32 cellular contexts compared by ENCODE assay signal in the genomic region with DNA sequence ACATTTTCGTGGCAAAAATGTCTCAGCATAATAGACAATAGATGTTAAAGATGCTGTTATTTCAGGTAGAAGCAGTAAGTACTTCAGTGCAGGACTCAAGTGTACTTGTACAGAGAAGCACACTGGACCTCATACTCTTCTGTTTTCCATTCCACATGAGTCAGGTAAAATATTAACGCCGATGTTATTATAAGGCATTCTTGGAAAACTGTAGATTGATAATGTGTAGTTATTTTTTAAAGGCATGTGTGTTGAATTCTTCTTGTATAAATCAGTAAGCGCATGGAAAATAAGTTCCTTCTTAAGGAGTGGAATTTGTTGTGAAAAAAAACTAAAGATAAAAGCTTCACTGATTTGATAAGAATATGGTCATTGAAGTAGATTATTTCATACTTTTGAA.
"Had no signal": no experiment of that assay in that cellular context is flagged by ENCODE, and none has a peak within 500 bp of the region (broad histone marks: within the 10 kb centered on the region; RNA-seq: fewer than 3 reads in every experiment).

No MANE protein-coding gene starts in this region.

- H3K27ac Mint-ChIP-seq: activated naive CD4-positive, alpha-beta T cell treated with anti-CD3 and anti-CD28 coated beads, Interleukin-2, amount 10 ng/mL, durations not matched to agents 7 days and 5 days; activated naive CD8-positive, alpha-beta T cell treated with anti-CD3 and anti-CD28 coated beads, Interleukin-2, amount 10 ng/mL, durations not matched to agents 7 days and 5 days; nephron; stimulated activated naive CD8-positive, alpha-beta T cell treated with anti-CD3 and anti-CD28 coated beads, Interleukin-15, amount 100 ng/mL, for 72 hours; T-helper 1 cell treated with Interleukin-12 subunit alpha and Interleukin-12 subunit beta and Interleukin-4 antibody, amounts not matched to agents 30 μg/mL and 1 μg/mL, for 36 hours had no signal

- H3K27me3 Mint-ChIP-seq: activated naive CD4-positive, alpha-beta T cell treated with anti-CD3 and anti-CD28 coated beads, Interleukin-2, amount 10 ng/mL, durations not matched to agents 7 days and 5 days; activated naive CD8-positive, alpha-beta T cell treated with anti-CD3 and anti-CD28 coated beads, Interleukin-2, amount 10 ng/mL, durations not matched to agents 7 days and 5 days; central memory CD8-positive, alpha-beta T cell; stimulated activated naive CD8-positive, alpha-beta T cell treated with anti-CD3 and anti-CD28 coated beads, Interleukin-15, amount 100 ng/mL, for 72 hours had no signal

- H3K9me3 ChIP-seq: colonic mucosa, gastrocnemius medialis, left ventricle myocardium inferior, right lobe of liver, suprapubic skin, transverse colon had no signal

- DNase-seq: activated CD4-positive, alpha-beta T cell treated with anti-CD3 and anti-CD28 coated beads for 48 hours; activated CD4-positive, alpha-beta T cell treated with anti-CD3 and anti-CD28 coated beads, Interleukin-2, amount 50 U/mL, for 48 hours; activated CD8-positive, alpha-beta memory T cell treated with anti-CD3 and anti-CD28 coated beads for 24 hours; activated gamma-delta T cell; activated naive CD4-positive, alpha-beta T cell treated with anti-CD3 and anti-CD28 coated beads, Interleukin-2, amount 10 ng/mL, durations not matched to agents 7 days and 5 days; activated naive CD8-positive, alpha-beta T cell treated with anti-CD3 and anti-CD28 coated beads, Interleukin-2, amount 10 ng/mL, durations not matched to agents 7 days and 5 days; amniotic stem cell; colonic mucosa; dorsolateral prefrontal cortex; effector memory CD4-positive, alpha-beta T cell; gastrocnemius medialis; head of caudate nucleus; hippocampal formation; left ventricle myocardium inferior; posterior cingulate gyrus; right lobe of liver; stimulated activated CD4-positive, alpha-beta T cell treated with anti-CD3 and anti-CD28 coated beads, Interleukin-12 subunit alpha, Interleukin-12 subunit beta, amount 100 ng/mL, for 4 hours; stimulated activated CD4-positive, alpha-beta T cell treated with anti-CD3 and anti-CD28 coated beads, Interleukin-4, amount 100 ng/mL, for 1 hour; stimulated activated naive CD8-positive, alpha-beta T cell treated with anti-CD3 and anti-CD28 coated beads, Interleukin-15, amount 100 ng/mL, for 72 hours; SW 1271; T-helper 9 cell; transverse colon had no signal

- FAIRE-seq: bronchial epithelial cell, TTC549, urothelium cell line had no signal

- H3K4me1 Mint-ChIP-seq: activated naive CD4-positive, alpha-beta T cell treated with anti-CD3 and anti-CD28 coated beads, Interleukin-2, amount 10 ng/mL, durations not matched to agents 7 days and 5 days; activated naive CD8-positive, alpha-beta T cell treated with anti-CD3 and anti-CD28 coated beads, Interleukin-2, amount 10 ng/mL, durations not matched to agents 7 days and 5 days; central memory CD8-positive, alpha-beta T cell; stimulated activated naive CD8-positive, alpha-beta T cell treated with anti-CD3 and anti-CD28 coated beads, Interleukin-15, amount 100 ng/mL, for 72 hours had no signal

- H3K4me3 ChIP-seq: colonic mucosa, dorsolateral prefrontal cortex, gastrocnemius medialis, left ventricle myocardium inferior, right lobe of liver, skin epidermis, suprapubic skin, transverse colon had no signal

- H3K9me3 Mint-ChIP-seq: activated naive CD4-positive, alpha-beta T cell treated with anti-CD3 and anti-CD28 coated beads, Interleukin-2, amount 10 ng/mL, durations not matched to agents 7 days and 5 days; activated naive CD8-positive, alpha-beta T cell treated with anti-CD3 and anti-CD28 coated beads, Interleukin-2, amount 10 ng/mL, durations not matched to agents 7 days and 5 days; central memory CD8-positive, alpha-beta T cell; nephron; stimulated activated naive CD8-positive, alpha-beta T cell treated with anti-CD3 and anti-CD28 coated beads, Interleukin-15, amount 100 ng/mL, for 72 hours; T-helper 1 cell treated with Interleukin-12 subunit alpha and Interleukin-12 subunit beta and Interleukin-4 antibody, amounts not matched to agents 30 μg/mL and 1 μg/mL, for 36 hours had no signal

- H3K4me1 ChIP-seq: colonic mucosa, right lobe of liver, suprapubic skin, transverse colon had no signal

- ATAC-seq: activated CD4-positive, CD25-positive, alpha-beta regulatory T cell treated with anti-CD3 and anti-CD28 coated beads, Interleukin-2, amount 50 U/mL, for 24 hours; gastrocnemius medialis; right lobe of liver; stimulated activated naive CD8-positive, alpha-beta T cell treated with anti-CD3 and anti-CD28 coated beads, Interleukin-15, amount 100 ng/mL, for 72 hours had no signal

- H3K4me3 Mint-ChIP-seq: activated naive CD4-positive, alpha-beta T cell treated with anti-CD3 and anti-CD28 coated beads, Interleukin-2, amount 10 ng/mL, durations not matched to agents 7 days and 5 days; activated naive CD8-positive, alpha-beta T cell treated with anti-CD3 and anti-CD28 coated beads, Interleukin-2, amount 10 ng/mL, durations not matched to agents 7 days and 5 days; central memory CD8-positive, alpha-beta T cell; nephron; stimulated activated naive CD8-positive, alpha-beta T cell treated with anti-CD3 and anti-CD28 coated beads, Interleukin-15, amount 100 ng/mL, for 72 hours; T-helper 1 cell treated with Interleukin-12 subunit alpha and Interleukin-12 subunit beta and Interleukin-4 antibody, amounts not matched to agents 30 μg/mL and 1 μg/mL, for 36 hours had no signal

- H3K27ac ChIP-seq: colonic mucosa, left ventricle myocardium inferior, right lobe of liver, skin epidermis, suprapubic skin, transverse colon, VCaP had no signal
